1 cellular context compared by ENCODE assay signal in the genomic region with DNA sequence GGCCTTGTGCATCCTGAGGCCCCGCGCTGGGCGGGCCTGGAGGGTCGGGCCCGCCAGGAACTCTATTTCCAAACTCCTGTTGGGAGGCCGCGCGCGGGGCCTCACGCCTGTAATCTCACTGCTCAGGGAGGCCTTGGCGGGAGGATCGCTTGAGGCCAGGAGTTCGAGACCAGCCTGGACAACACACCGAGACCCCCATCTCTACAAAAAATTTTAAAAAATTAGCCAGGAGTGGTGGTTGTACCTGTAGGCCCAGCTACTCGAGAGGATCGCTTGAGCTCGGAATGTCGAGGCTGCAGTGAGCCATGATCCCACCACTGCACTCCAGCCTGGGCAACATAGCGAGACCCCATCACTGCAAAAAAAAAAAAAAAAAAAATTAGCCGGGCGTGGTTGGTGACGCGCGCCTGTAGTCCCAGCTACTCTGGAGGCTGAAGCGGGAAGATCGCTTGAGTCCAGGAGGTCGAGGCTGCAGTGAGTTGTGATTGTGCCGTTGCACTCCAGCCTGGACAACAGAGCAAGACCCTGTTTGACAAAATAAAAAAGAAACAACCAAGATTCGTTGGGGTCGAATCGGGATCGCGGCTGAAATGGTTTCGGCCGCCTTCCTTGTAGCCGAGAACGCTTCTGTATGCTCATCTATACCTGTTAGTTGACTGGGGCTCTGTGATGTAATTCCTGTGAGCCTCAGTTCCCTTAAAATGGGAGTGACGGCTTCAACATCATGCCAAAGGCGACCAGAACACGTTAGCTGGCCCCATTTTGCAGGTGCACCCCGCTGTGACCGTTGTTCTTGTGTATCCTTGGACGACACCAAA.
A peak's percentile ranks its signal among the peaks of the same experiment; 100 is the strongest.
TF ChIP-seq lines count a peak whose summit lies in the region.

No MANE protein-coding gene starts in this region.

TF ChIP-seq in K562, 482 proteins besides CTCF, POLR2A, EP300 and RAD21 (continued from another document and continues in another):
- TF ChIP-seq, protein P1, sequence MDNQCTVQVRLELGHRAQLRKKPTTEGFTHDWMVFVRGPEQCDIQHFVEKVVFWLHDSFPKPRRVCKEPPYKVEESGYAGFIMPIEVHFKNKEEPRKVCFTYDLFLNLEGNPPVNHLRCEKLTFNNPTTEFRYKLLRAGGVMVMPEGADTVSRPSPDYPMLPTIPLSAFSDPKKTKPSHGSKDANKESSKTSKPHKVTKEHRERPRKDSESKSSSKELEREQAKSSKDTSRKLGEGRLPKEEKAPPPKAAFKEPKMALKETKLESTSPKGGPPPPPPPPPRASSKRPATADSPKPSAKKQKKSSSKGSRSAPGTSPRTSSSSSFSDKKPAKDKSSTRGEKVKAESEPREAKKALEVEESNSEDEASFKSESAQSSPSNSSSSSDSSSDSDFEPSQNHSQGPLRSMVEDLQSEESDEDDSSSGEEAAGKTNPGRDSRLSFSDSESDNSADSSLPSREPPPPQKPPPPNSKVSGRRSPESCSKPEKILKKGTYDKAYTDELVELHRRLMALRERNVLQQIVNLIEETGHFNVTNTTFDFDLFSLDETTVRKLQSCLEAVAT (IDR thresholded peaks at IDR 0.05), result no peak
- peak; percentile 87 for TF ChIP-seq BRD4 (IDR thresholded peaks at IDR 0.05)
- TF ChIP-seq, protein P2, sequence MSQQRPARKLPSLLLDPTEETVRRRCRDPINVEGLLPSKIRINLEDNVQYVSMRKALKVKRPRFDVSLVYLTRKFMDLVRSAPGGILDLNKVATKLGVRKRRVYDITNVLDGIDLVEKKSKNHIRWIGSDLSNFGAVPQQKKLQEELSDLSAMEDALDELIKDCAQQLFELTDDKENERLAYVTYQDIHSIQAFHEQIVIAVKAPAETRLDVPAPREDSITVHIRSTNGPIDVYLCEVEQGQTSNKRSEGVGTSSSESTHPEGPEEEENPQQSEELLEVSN (IDR thresholded peaks at IDR 0.05; ENCODE audit: borderline replicate concordance in 1 of 2, extremely low read depth in 1 of 2, insufficient read depth in 1 of 2, insufficient read length in 1 of 2, low read depth in 1 of 2, low read length in 1 of 2, poor library complexity in 1 of 2, severe bottlenecking in 1 of 2), result peak in 1 of 2 experiments; percentile 20
- TF ChIP-seq HNRNPUL1 (IDR thresholded peaks at IDR 0.05; ENCODE audit: low read length), result no peak
- peak; percentile 82; the same call in 1 of the 2 replicates for TF ChIP-seq ERF (CRISPR knock-in tag; IDR thresholded peaks at IDR 0.05)
- TF ChIP-seq ZNF121 (CRISPR knock-in tag; conservative IDR thresholded peaks at IDR 0.05), result peak; percentile 100
- no peak for TF ChIP-seq KLF6 (CRISPR knock-in tag; IDR thresholded peaks at IDR 0.05; ENCODE audit: borderline replicate concordance)
- TF ChIP-seq ZNF12 (CRISPR knock-in tag; IDR thresholded peaks at IDR 0.05), result 0 out of 2 replicates have a peak, but pooled peaks have one; percentile 44
- TF ChIP-seq CHD2 (IDR thresholded peaks at IDR 0.05; ENCODE audit: low read depth, low read length), result no peak
- peak; percentile 93 for TF ChIP-seq BCOR (IDR thresholded peaks at IDR 0.05)
- 0 out of 2 replicates have a peak, but pooled peaks have one; percentile 45 for TF ChIP-seq SRSF3 (IDR thresholded peaks at IDR 0.05; ENCODE audit: insufficient read depth, low read length)
- peak; percentile 53 for TF ChIP-seq RBM25 (IDR thresholded peaks at IDR 0.05; ENCODE audit: low read depth, low read length, severe bottlenecking)
- peak; percentile 52; the same call in 1 of the 2 replicates for TF ChIP-seq KDM2B (CRISPR knock-in tag; IDR thresholded peaks at IDR 0.05)
- no peak for TF ChIP-seq MYC (IDR thresholded peaks at IDR 0.05; ENCODE audit: low read depth, low read length)
- peak; percentile 17; the same call in 1 of the 2 replicates for TF ChIP-seq MYC (CRISPR knock-in tag; IDR thresholded peaks at IDR 0.05; ENCODE audit: borderline replicate concordance, low read depth)
- TF ChIP-seq, protein P3, sequence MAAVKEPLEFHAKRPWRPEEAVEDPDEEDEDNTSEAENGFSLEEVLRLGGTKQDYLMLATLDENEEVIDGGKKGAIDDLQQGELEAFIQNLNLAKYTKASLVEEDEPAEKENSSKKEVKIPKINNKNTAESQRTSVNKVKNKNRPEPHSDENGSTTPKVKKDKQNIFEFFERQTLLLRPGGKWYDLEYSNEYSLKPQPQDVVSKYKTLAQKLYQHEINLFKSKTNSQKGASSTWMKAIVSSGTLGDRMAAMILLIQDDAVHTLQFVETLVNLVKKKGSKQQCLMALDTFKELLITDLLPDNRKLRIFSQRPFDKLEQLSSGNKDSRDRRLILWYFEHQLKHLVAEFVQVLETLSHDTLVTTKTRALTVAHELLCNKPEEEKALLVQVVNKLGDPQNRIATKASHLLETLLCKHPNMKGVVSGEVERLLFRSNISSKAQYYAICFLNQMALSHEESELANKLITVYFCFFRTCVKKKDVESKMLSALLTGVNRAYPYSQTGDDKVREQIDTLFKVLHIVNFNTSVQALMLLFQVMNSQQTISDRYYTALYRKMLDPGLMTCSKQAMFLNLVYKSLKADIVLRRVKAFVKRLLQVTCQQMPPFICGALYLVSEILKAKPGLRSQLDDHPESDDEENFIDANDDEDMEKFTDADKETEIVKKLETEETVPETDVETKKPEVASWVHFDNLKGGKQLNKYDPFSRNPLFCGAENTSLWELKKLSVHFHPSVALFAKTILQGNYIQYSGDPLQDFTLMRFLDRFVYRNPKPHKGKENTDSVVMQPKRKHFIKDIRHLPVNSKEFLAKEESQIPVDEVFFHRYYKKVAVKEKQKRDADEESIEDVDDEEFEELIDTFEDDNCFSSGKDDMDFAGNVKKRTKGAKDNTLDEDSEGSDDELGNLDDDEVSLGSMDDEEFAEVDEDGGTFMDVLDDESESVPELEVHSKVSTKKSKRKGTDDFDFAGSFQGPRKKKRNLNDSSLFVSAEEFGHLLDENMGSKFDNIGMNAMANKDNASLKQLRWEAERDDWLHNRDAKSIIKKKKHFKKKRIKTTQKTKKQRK (IDR thresholded peaks at IDR 0.05; ENCODE audit: borderline replicate concordance, low read depth, low read length), result no peak
- 0 out of 2 replicates have a peak, but pooled peaks have one; percentile 45 for TF ChIP-seq ZBED1 (IDR thresholded peaks at IDR 0.05)
- TF ChIP-seq E2F3 (CRISPR knock-in tag; IDR thresholded peaks at IDR 0.05), result no peak
- TF ChIP-seq, protein P4, sequence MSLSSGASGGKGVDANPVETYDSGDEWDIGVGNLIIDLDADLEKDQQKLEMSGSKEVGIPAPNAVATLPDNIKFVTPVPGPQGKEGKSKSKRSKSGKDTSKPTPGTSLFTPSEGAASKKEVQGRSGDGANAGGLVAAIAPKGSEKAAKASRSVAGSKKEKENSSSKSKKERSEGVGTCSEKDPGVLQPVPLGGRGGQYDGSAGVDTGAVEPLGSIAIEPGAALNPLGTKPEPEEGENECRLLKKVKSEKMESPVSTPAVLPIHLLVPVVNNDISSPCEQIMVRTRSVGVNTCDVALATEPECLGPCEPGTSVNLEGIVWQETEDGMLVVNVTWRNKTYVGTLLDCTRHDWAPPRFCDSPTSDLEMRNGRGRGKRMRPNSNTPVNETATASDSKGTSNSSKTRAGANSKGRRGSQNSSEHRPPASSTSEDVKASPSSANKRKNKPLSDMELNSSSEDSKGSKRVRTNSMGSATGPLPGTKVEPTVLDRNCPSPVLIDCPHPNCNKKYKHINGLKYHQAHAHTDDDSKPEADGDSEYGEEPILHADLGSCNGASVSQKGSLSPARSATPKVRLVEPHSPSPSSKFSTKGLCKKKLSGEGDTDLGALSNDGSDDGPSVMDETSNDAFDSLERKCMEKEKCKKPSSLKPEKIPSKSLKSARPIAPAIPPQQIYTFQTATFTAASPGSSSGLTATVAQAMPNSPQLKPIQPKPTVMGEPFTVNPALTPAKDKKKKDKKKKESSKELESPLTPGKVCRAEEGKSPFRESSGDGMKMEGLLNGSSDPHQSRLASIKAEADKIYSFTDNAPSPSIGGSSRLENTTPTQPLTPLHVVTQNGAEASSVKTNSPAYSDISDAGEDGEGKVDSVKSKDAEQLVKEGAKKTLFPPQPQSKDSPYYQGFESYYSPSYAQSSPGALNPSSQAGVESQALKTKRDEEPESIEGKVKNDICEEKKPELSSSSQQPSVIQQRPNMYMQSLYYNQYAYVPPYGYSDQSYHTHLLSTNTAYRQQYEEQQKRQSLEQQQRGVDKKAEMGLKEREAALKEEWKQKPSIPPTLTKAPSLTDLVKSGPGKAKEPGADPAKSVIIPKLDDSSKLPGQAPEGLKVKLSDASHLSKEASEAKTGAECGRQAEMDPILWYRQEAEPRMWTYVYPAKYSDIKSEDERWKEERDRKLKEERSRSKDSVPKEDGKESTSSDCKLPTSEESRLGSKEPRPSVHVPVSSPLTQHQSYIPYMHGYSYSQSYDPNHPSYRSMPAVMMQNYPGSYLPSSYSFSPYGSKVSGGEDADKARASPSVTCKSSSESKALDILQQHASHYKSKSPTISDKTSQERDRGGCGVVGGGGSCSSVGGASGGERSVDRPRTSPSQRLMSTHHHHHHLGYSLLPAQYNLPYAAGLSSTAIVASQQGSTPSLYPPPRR (CRISPR knock-in tag; IDR thresholded peaks at IDR 0.05; ENCODE audit: borderline replicate concordance), result peak; percentile 59; the same call in 1 of the 2 replicates
- TF ChIP-seq BRF1 (IDR thresholded peaks at IDR 0.05; ENCODE audit: borderline replicate concordance, extremely low read depth, insufficient read length), result no peak
- TF ChIP-seq, protein P5, sequence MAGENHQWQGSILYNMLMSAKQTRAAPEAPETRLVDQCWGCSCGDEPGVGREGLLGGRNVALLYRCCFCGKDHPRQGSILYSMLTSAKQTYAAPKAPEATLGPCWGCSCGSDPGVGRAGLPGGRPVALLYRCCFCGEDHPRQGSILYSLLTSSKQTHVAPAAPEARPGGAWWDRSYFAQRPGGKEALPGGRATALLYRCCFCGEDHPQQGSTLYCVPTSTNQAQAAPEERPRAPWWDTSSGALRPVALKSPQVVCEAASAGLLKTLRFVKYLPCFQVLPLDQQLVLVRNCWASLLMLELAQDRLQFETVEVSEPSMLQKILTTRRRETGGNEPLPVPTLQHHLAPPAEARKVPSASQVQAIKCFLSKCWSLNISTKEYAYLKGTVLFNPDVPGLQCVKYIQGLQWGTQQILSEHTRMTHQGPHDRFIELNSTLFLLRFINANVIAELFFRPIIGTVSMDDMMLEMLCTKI (IDR thresholded peaks at IDR 0.05; ENCODE audit: partially characterized antibody), result no peak
- peak; percentile 74; the same call in 1 of the 2 replicates for TF ChIP-seq CBX1 (IDR thresholded peaks at IDR 0.05; ENCODE audit: low read depth)
- TF ChIP-seq, protein P6, sequence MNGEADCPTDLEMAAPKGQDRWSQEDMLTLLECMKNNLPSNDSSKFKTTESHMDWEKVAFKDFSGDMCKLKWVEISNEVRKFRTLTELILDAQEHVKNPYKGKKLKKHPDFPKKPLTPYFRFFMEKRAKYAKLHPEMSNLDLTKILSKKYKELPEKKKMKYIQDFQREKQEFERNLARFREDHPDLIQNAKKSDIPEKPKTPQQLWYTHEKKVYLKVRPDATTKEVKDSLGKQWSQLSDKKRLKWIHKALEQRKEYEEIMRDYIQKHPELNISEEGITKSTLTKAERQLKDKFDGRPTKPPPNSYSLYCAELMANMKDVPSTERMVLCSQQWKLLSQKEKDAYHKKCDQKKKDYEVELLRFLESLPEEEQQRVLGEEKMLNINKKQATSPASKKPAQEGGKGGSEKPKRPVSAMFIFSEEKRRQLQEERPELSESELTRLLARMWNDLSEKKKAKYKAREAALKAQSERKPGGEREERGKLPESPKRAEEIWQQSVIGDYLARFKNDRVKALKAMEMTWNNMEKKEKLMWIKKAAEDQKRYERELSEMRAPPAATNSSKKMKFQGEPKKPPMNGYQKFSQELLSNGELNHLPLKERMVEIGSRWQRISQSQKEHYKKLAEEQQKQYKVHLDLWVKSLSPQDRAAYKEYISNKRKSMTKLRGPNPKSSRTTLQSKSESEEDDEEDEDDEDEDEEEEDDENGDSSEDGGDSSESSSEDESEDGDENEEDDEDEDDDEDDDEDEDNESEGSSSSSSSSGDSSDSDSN (IDR thresholded peaks at IDR 0.05; ENCODE audit: borderline replicate concordance in 1 of 2, low read depth in 2 of 2, low read length in 2 of 2), result 0 out of 4 replicates have a peak, but pooled peaks of 1 of the 2 experiments have one; percentile 4
- TF ChIP-seq STAG1 (CRISPR knock-in tag; IDR thresholded peaks at IDR 0.05; ENCODE audit: borderline replicate concordance), result peak; percentile 22; the same call in 1 of the 2 replicates
- TF ChIP-seq NRF1 (conservative IDR thresholded peaks at IDR 0.05 in 1 of 2, IDR thresholded peaks at IDR 0.05 in 1 of 2), result no peak
- 0 out of 2 replicates have a peak, but pooled peaks have one; percentile 93 for TF ChIP-seq TGIF2 (CRISPR knock-in tag; IDR thresholded peaks at IDR 0.05)
- TF ChIP-seq PCBP1 (IDR thresholded peaks at IDR 0.05; ENCODE audit: low read depth, low read length, poor library complexity, severe bottlenecking), result peak; percentile 59
- no peak for TF ChIP-seq SMARCA4 (IDR thresholded peaks at IDR 0.05)
- TF ChIP-seq SMARCE1 (IDR thresholded peaks at IDR 0.05), result no peak
- TF ChIP-seq, protein P7, sequence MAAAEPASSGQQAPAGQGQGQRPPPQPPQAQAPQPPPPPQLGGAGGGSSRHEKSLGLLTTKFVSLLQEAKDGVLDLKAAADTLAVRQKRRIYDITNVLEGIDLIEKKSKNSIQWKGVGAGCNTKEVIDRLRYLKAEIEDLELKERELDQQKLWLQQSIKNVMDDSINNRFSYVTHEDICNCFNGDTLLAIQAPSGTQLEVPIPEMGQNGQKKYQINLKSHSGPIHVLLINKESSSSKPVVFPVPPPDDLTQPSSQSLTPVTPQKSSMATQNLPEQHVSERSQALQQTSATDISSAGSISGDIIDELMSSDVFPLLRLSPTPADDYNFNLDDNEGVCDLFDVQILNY (CRISPR knock-in tag; IDR thresholded peaks at IDR 0.05), result no peak
